In genomic region chr2:1854747-1855146, GRCh38 we compare ENCODE assay signal across 8 cellular contexts.
DNase-seq lines count a peak whose midpoint lies in the region; ATAC-seq and TF ChIP-seq lines count a peak whose summit lies in the region.

No MANE protein-coding gene starts in this region.

- peaks cover 0 to 6% (median 0%) of the 10 kb centered on the region in 7 donors for H3K4me1 Mint-ChIP-seq in naive thymus-derived CD4-positive, alpha-beta T cell

- H3K4me3 ChIP-seq in esophagus muscularis mucosa (peak overlapping the region in 1 of 4 donors; percentile 12), uterus (no peak overlapping the region)
- H3K4me3 ChIP-seq in naive thymus-derived CD4-positive, alpha-beta T cell (ENCODE audit: low read length): no peak overlapping the region

- POLR2A ChIA-PET in naive thymus-derived CD4-positive, alpha-beta T cell (lab: Charles Lee): no interaction called here

- intact Hi-C loops in esophagus muscularis mucosa (cut with DNase I): loop anchor here (10.0 kb wide), 2 partner anchors 1450 to 1610 kb away; no protein-coding TSS in a partner anchor
- intact Hi-C loops in naive thymus-derived CD4-positive, alpha-beta T cell (cut with micrococcal nuclease): no loop called here
- intact Hi-C loops in uterus (cut with DNase I; ENCODE audit: low total_unique reads): no loop called here

- TF ChIP-seq POLR2A in esophagus muscularis mucosa (IDR thresholded peaks at IDR 0.05; ENCODE audit: low read depth): no peak
- no peak for TF ChIP-seq POLR2A in uterus (IDR thresholded peaks at IDR 0.05)

- peaks cover 0 to 11% (median 10%) of the 10 kb centered on the region in 4 donors for H3K4me1 ChIP-seq in esophagus muscularis mucosa
- no peaks in the 10 kb centered on the region for H3K4me1 ChIP-seq in naive thymus-derived CD4-positive, alpha-beta T cell (ENCODE audit: control insufficient read depth in 2 of 2, insufficient read depth in 2 of 2, low read length in 2 of 2)
- no peaks in the 10 kb centered on the region for H3K4me1 ChIP-seq in uterus

- TF ChIP-seq CTCF in esophagus muscularis mucosa (IDR thresholded peaks at IDR 0.05) (peak; percentile 19 to 58 (median 24)), uterus (IDR thresholded peaks at IDR 0.05) (peak in 2 of 4 experiments; percentile 15 to 41)

- no peaks in the 10 kb centered on the region for H3K36me3 ChIP-seq in esophagus muscularis mucosa
- H3K36me3 ChIP-seq in naive thymus-derived CD4-positive, alpha-beta T cell (ENCODE audit: control insufficient read depth in 2 of 3, insufficient read depth in 3 of 3, low read length in 3 of 3): no peaks in the 10 kb centered on the region
- H3K36me3 ChIP-seq in uterus: no peaks in the 10 kb centered on the region

- no peak overlapping the region for H3K27ac Mint-ChIP-seq in naive thymus-derived CD4-positive, alpha-beta T cell

- peak overlapping the region in 3 of 10 donors; percentile 26 to 38 (median 32) for H3K4me3 Mint-ChIP-seq in naive thymus-derived CD4-positive, alpha-beta T cell

- whole genome bisulfite sequencing in esophagus muscularis mucosa: 10% methylated on average over 11 of the region's 14 CpGs

- peak; percentile 8 for DNase-seq in NCI-H2196 (lab: John Stamatoyannopoulos, UW; ENCODE audit: unreplicated experiment)
- no peak for DNase-seq in NCI-H2196 treated with DMSO at 0.1 percent for 48 hours (lab: John Stamatoyannopoulos, UW; ENCODE audit: unreplicated experiment)
- DNase-seq in NCI-H748 treated with DMSO at 0.1 percent for 48 hours (lab: John Stamatoyannopoulos, UW): peak; percentile 80
- DNase-seq in esophagus muscularis mucosa (ENCODE audit: extremely low spot score): no peak
- no peak for DNase-seq in naive thymus-derived CD4-positive, alpha-beta T cell
- no peak for DNase-seq in uterus
- DNase-seq in SIG-M5 (lab: John Stamatoyannopoulos, UW): no peak

- peaks cover 34 to 73% (median 55%) of the 10 kb centered on the region in 5 donors for H3K27me3 Mint-ChIP-seq in naive thymus-derived CD4-positive, alpha-beta T cell

- no peaks in the 10 kb centered on the region for H3K9me3 Mint-ChIP-seq in naive thymus-derived CD4-positive, alpha-beta T cell

- no peaks in the 10 kb centered on the region for H3K36me3 Mint-ChIP-seq in naive thymus-derived CD4-positive, alpha-beta T cell

- no peaks in the 10 kb centered on the region for H3K9me3 ChIP-seq in esophagus muscularis mucosa
- no peaks in the 10 kb centered on the region for H3K9me3 ChIP-seq in naive thymus-derived CD4-positive, alpha-beta T cell (ENCODE audit: control insufficient read depth in 2 of 3, low read length in 3 of 3)
- H3K9me3 ChIP-seq in uterus: no peaks in the 10 kb centered on the region

- H3K27me3 ChIP-seq in esophagus muscularis mucosa (peaks cover 0 to 44% (median 0%) of the 10 kb centered on the region in 4 donors), uterus (no peaks in the 10 kb centered on the region)
- peaks cover 0 to 2% of the 10 kb centered on the region in 2 donors for H3K27me3 ChIP-seq in naive thymus-derived CD4-positive, alpha-beta T cell (ENCODE audit: control insufficient read depth in 2 of 2, insufficient read depth in 2 of 2, low read length in 2 of 2)

- H3K27ac ChIP-seq in esophagus muscularis mucosa (replicated peaks in 1 of 4) (no peak overlapping the region), uterus (no peak overlapping the region)
- no peak overlapping the region for H3K27ac ChIP-seq in naive thymus-derived CD4-positive, alpha-beta T cell (ENCODE audit: low read depth, low read length)

- no peak for TF ChIP-seq EP300 in esophagus muscularis mucosa (IDR thresholded peaks at IDR 0.05)

- CTCF ChIA-PET in naive thymus-derived CD4-positive, alpha-beta T cell (lab: Charles Lee): no interaction called here

- peak; percentile 20 for ATAC-seq in naive thymus-derived CD4-positive, alpha-beta T cell
- ATAC-seq in GM18519 (IDR thresholded peaks at IDR 0.05; ENCODE audit: low FRiP score, unreplicated experiment): no peak

Comparison
In these comparisons a context has a peak if more than half of its experiments do, and no peak if none do; other contexts are left out.
1. DNase-seq: peak in NCI-H2196 (single experiment) and NCI-H748 treated with DMSO at 0.1 percent for 48 hours (single experiment); none in NCI-H2196 treated with DMSO at 0.1 percent for 48 hours (single experiment), esophagus muscularis mucosa (single experiment), naive thymus-derived CD4-positive, alpha-beta T cell (0 of 9), uterus (0 of 2) and SIG-M5 (single experiment).